1 cellular context compared by ENCODE assay signal in genomic region chr2:217291259-217291658, GRCh38.
TF ChIP-seq lines count a peak whose summit lies in the region.

No MANE protein-coding gene starts in this region.

TF ChIP-seq in IMR-90, 13 proteins besides CTCF, POLR2A, EP300 and RAD21:
- TF ChIP-seq RFX5 (IDR thresholded peaks at IDR 0.05; ENCODE audit: low read depth, low read length) (no peak), MAFK (IDR thresholded peaks at IDR 0.05; ENCODE audit: low read depth, low read length) (no peak), SMC3 (IDR thresholded peaks at IDR 0.05; ENCODE audit: low read depth, low read length) (no peak), USF2 (IDR thresholded peaks at IDR 0.05; ENCODE audit: low read depth, low read length) (no peak), ELK1 (IDR thresholded peaks at IDR 0.05; ENCODE audit: borderline replicate concordance, low read depth, low read length) (no peak), NFE2L2 (IDR thresholded peaks at IDR 0.05; ENCODE audit: low read depth, low read length) (no peak), RCOR1 (IDR thresholded peaks at IDR 0.05; ENCODE audit: insufficient replicate concordance, low read length) (no peak), CHD1 (IDR thresholded peaks at IDR 0.05; ENCODE audit: low read depth, low read length) (no peak), MAZ (IDR thresholded peaks at IDR 0.05; ENCODE audit: borderline replicate concordance, low read depth, low read length) (no peak), BHLHE40 (IDR thresholded peaks at IDR 0.05; ENCODE audit: low read depth, low read length) (no peak), FOS (IDR thresholded peaks at IDR 0.05; ENCODE audit: low read depth, low read length) (no peak), CEBPB (IDR thresholded peaks at IDR 0.05; ENCODE audit: low read depth, low read length) (no peak), MXI1 (IDR thresholded peaks at IDR 0.05; ENCODE audit: borderline replicate concordance, low read depth, low read length) (no peak)
